Comparison of ENCODE assay signal across 28 cellular contexts in the genomic region with DNA sequence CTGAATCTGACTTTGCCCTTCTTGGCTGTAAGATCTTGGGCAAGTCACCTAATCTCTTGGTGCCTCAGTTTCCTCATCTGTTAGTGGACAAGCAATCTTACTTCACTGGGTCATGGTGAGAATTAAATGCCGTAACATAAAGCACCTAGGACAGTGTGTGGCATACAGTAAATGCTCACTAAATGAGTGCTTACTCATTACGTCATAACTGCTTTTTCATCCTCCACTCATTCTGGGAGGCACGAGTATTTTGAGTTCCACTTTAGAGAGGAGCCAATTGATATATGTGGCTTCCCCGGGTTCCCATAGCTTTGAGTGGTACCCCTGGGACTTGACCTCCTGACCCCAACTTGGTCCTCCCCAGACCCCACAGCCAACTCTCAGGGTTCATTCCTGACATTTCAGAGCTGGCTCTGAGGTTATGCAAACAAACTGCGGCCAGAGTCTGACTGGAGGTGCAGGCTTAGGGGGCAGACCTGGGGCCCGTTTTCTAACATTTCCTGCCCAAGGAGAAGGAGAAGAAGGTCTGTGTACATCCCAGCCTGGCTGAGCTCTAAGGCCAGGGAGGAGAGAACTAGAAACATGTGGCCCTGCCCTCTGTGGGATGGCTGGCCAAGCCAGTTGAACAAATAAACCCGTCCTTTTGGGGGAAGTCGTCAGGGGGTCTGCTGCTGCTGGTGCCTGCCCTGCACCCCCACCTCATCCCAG. TPM values are rescaled to one million over a fixed set of nuclear protein-coding genes. Genes with fewer than 3 reads are reported as not detected.
DNase-seq lines count a peak whose midpoint lies in the region; ATAC-seq, FAIRE-seq and TF ChIP-seq lines count a peak whose summit lies in the region.
"Had no signal": no experiment of that assay in that cellular context is flagged by ENCODE, and none has a peak within 500 bp of the region (broad histone marks: within the 10 kb centered on the region; RNA-seq: fewer than 3 reads in every experiment).

No MANE protein-coding gene starts in this region.

- FAIRE-seq in kidney (lab: Jason Lieb, UNC) (no peak), GM19239 (lab: Jason Lieb, UNC) (no peak)

- ATAC-seq in lower lobe of right lung (no peak), HG02588 (IDR thresholded peaks at IDR 0.05; ENCODE audit: unreplicated experiment) (no peak)
- ATAC-seq: CD8-positive, alpha-beta T cell; naive thymus-derived CD8-positive, alpha-beta T cell had no signal

- H3K4me1 ChIP-seq in lower lobe of right lung, result peaks cover 17% of the 10 kb centered on the region
- H3K4me1 ChIP-seq in spleen, result peaks cover 0 to 16% (median under 1%) of the 10 kb centered on the region in 6 donors
- no peaks in the 10 kb centered on the region for H3K4me1 ChIP-seq in kidney (ENCODE audit: control insufficient read depth in 1 of 2, insufficient read depth in 1 of 2, low read depth in 1 of 2, low read length in 2 of 2)

- H3K4me3 ChIP-seq in brain microvascular endothelial cell (ENCODE audit: low read depth, low read length) (no peak overlapping the region), lower lobe of right lung (no peak overlapping the region), spleen (no peak overlapping the region), kidney (ENCODE audit: low read length in 2 of 2) (no peak overlapping the region)
- H3K4me3 ChIP-seq: vagina had no signal

- no peaks in the 10 kb centered on the region for H3K36me3 ChIP-seq in brain microvascular endothelial cell (replicated peaks)
- H3K36me3 ChIP-seq in lower lobe of right lung, result no peaks in the 10 kb centered on the region
- H3K36me3 ChIP-seq in spleen, result no peaks in the 10 kb centered on the region
- no peaks in the 10 kb centered on the region for H3K36me3 ChIP-seq in kidney (ENCODE audit: control insufficient read depth in 1 of 2, insufficient read depth in 2 of 2, low read length in 2 of 2)
- H3K36me3 ChIP-seq: vagina had no signal

- no peak overlapping the region for H3K9ac ChIP-seq in kidney (ENCODE audit: low read length in 2 of 2)

- in situ Hi-C loops in brain microvascular endothelial cell (cut with HindIII; ENCODE audit: low pct_ligation_motif_present, low sequenced_read_pairs), result no loop called here

- no peak for TF ChIP-seq CTCF in brain microvascular endothelial cell (IDR thresholded peaks at IDR 0.05; ENCODE audit: low read depth, low read length, missing control alignments)
- TF ChIP-seq CTCF in lower lobe of right lung (IDR thresholded peaks at IDR 0.05), result no peak
- TF ChIP-seq CTCF in spleen (IDR thresholded peaks at IDR 0.05 in 8 of 11, conservative IDR thresholded peaks at IDR 0.05 in 3 of 11), result no peak
- TF ChIP-seq CTCF in kidney (IDR thresholded peaks at IDR 0.05; ENCODE audit: borderline replicate concordance, extremely low read depth, insufficient read depth), result no peak

- DNase-seq in AG20443 (ENCODE audit: low spot score) (peak; percentile 56), brain microvascular endothelial cell (no peak), lower lobe of right lung (no peak), spleen (peak; percentile 19), kidney (no peak), GM19239 (ENCODE audit: insufficient read length, low spot score) (no peak)
- DNase-seq in activated CD4-positive, alpha-beta T cell treated with anti-CD3 and anti-CD28 coated beads, Interleukin-2, amount 50 U/mL, for 48 hours, result no peak
- DNase-seq: activated B cell treated with CpG ODN at 0.5 μM for 24 hours; activated naive CD4-positive, alpha-beta T cell treated with anti-CD3 and anti-CD28 coated beads for 36 hours; activated T-cell treated with anti-CD3 and anti-CD28 coated beads, Interleukin-2, amount 50 U/mL, for 24 hours; anterior cingulate cortex; CD8-positive, alpha-beta T cell; cerebellar nuclear complex; DMS79; effector CD8-positive, alpha-beta T cell; HCEC 1CT; kidney glomerular epithelial cell; naive thymus-derived CD8-positive, alpha-beta T cell; NCI-H1436 treated with DMSO at 0.1 percent for 48 hours; NCI-H2171; NCI-H526 treated with DMSO at 0.1 percent for 48 hours; RPMI8226; stimulated activated CD4-positive, alpha-beta T cell treated with anti-CD3 and anti-CD28 coated beads, Interleukin-12 subunit alpha, Interleukin-12 subunit beta, amount 100 ng/mL, for 4 hours; stimulated activated CD8-positive, alpha-beta memory T cell treated with anti-CD3 and anti-CD28 coated beads, Interleukin-4, amount 100 ng/mL, for 48 hours; T-helper 9 cell had no signal

- TF ChIP-seq POLR2A in spleen (IDR thresholded peaks at IDR 0.05), result no peak

- intact Hi-C loops in lower lobe of right lung (cut with DNase I) (no loop called here), spleen (cut with DNase I; ENCODE audit: low total_unique reads) (no loop called here), kidney (cut with DNase I) (no loop called here)

- peak overlapping the region; percentile 37 for H3K27ac ChIP-seq in brain microvascular endothelial cell
- H3K27ac ChIP-seq in lower lobe of right lung, result peak overlapping the region; percentile 10
- no peak overlapping the region for H3K27ac ChIP-seq in spleen
- H3K27ac ChIP-seq in kidney (ENCODE audit: low read depth in 2 of 2, low read length in 2 of 2), result no peak overlapping the region
- H3K27ac ChIP-seq: vagina had no signal

- no peaks in the 10 kb centered on the region for H3K9me3 ChIP-seq in lower lobe of right lung
- no peaks in the 10 kb centered on the region for H3K9me3 ChIP-seq in spleen
- H3K9me3 ChIP-seq in kidney (ENCODE audit: control insufficient read depth in 1 of 2, low read length in 2 of 2), result no peaks in the 10 kb centered on the region
- H3K9me3 ChIP-seq: vagina had no signal

- 59 to 75% (median 66%) methylated on average over 6 to 8 of the region's 8 CpGs for WGBS in spleen, 5 donors

- no peaks in the 10 kb centered on the region for H3K27me3 ChIP-seq in brain microvascular endothelial cell (replicated peaks)
- peaks cover 3% of the 10 kb centered on the region for H3K27me3 ChIP-seq in lower lobe of right lung (ENCODE audit: low read depth)
- peaks cover 0 to 42% (median 0%) of the 10 kb centered on the region in 7 donors for H3K27me3 ChIP-seq in spleen (replicated peaks in 1 of 7)
- H3K27me3 ChIP-seq: vagina had no signal

RNA-seq across cellular contexts. Expression of a gene that starts 5.8 kb away (rescaled TPM):
- 6.0 TPM for total RNA-seq in lower lobe of right lung
- total RNA-seq in spleen, result not detected
- polyA plus RNA-seq in spleen, result under 1 TPM in 2 of 3 donors, not detected in 1; 0.03 to 0.06 TPM
- total RNA-seq in kidney, result 0.57 TPM
- 0.24 TPM for polyA plus RNA-seq in kidney (ENCODE audit: insufficient read depth, low read depth, low replicate concordance)
- total RNA-seq: activated B cell treated with CpG ODN at 0.5 μM for 24 hours; activated naive CD4-positive, alpha-beta T cell treated with anti-CD3 and anti-CD28 coated beads for 36 hours; CD8-positive, alpha-beta T cell; naive thymus-derived CD8-positive, alpha-beta T cell; pulmonary artery endothelial cell had no signal
- polyA plus RNA-seq: naive thymus-derived CD8-positive, alpha-beta T cell had no signal

Comparison
In these comparisons a context has a peak if more than half of its experiments do, and no peak if none do; other contexts are left out.
1. DNase-seq: peak in AG20443 (single experiment) and spleen (single experiment); none in brain microvascular endothelial cell (single experiment), lower lobe of right lung (single experiment), kidney (single experiment), activated CD4-positive, alpha-beta T cell treated with anti-CD3 and anti-CD28 coated beads, Interleukin-2, amount 50 U/mL, for 48 hours (0 of 2) and GM19239 (single experiment).
2. H3K27ac ChIP-seq: peak in brain microvascular endothelial cell (single experiment) and lower lobe of right lung (single experiment); none in spleen (0 of 8) and kidney (0 of 2).